Comparison of ENCODE assay signal across 14 cellular contexts in genomic region chr16:19073344-19073743, GRCh38.
"Had no signal": no experiment of that assay in that cellular context is flagged by ENCODE, and none has a peak within 500 bp of the region (broad histone marks: within the 10 kb centered on the region; RNA-seq: fewer than 3 reads in every experiment).

No MANE protein-coding gene starts in this region.

- ATAC-seq: stimulated activated effector memory CD8-positive, alpha-beta T cell treated with anti-CD3 and anti-CD28 coated beads, Interleukin-12 subunit alpha, Interleukin-12 subunit beta, amount 100 ng/mL, for 72 hours had no signal

- H3K9me3 ChIP-seq: right atrium auricular region, tibial artery had no signal

- H3K27ac Mint-ChIP-seq: activated B cell treated with CpG ODN at 0.5 μM for 24 hours; activated naive CD8-positive, alpha-beta T cell; endodermal cell; stimulated activated effector memory CD8-positive, alpha-beta T cell treated with anti-CD3 and anti-CD28 coated beads, Interleukin-12 subunit alpha, Interleukin-12 subunit beta, amount 100 ng/mL, for 72 hours had no signal

- H3K27me3 ChIP-seq: brain microvascular endothelial cell, right atrium auricular region, tibial artery had no signal

- H3K4me1 Mint-ChIP-seq: endodermal cell; stimulated activated effector memory CD8-positive, alpha-beta T cell treated with anti-CD3 and anti-CD28 coated beads, Interleukin-12 subunit alpha, Interleukin-12 subunit beta, amount 100 ng/mL, for 72 hours had no signal

- H3K36me3 ChIP-seq: brain microvascular endothelial cell had no signal

- H3K27me3 Mint-ChIP-seq: activated B cell treated with CpG ODN at 0.5 μM for 24 hours; activated naive CD8-positive, alpha-beta T cell had no signal

- H3K9me3 Mint-ChIP-seq: activated B cell treated with CpG ODN at 0.5 μM for 24 hours; endodermal cell; stimulated activated effector memory CD8-positive, alpha-beta T cell treated with anti-CD3 and anti-CD28 coated beads, Interleukin-12 subunit alpha, Interleukin-12 subunit beta, amount 100 ng/mL, for 72 hours had no signal

- H3K4me3 ChIP-seq: right atrium auricular region, smooth muscle cell, tibial artery had no signal

- H3K27ac ChIP-seq: brain microvascular endothelial cell, right atrium auricular region, tibial artery had no signal

- DNase-seq: activated B cell treated with CpG ODN at 0.5 μM for 24 hours; activated CD4-positive, alpha-beta T cell treated with anti-CD3 and anti-CD28 coated beads, Interleukin-2, amount 50 U/mL, for 1 hour; activated effector memory CD4-positive, alpha-beta T cell treated with anti-CD3 and anti-CD28 coated beads, Interleukin-2, amount 50 U/mL, for 16 hours; activated T-cell treated with anti-CD3 and anti-CD28 coated beads, Interleukin-2, amount 50 U/mL, for 1 hour; brain microvascular endothelial cell; endodermal cell; hypothalamus; kidney glomerular epithelial cell; posterior cingulate gyrus; tibial artery had no signal

- H3K4me3 Mint-ChIP-seq: activated B cell treated with CpG ODN at 0.5 μM for 24 hours; activated naive CD8-positive, alpha-beta T cell; endodermal cell; stimulated activated effector memory CD8-positive, alpha-beta T cell treated with anti-CD3 and anti-CD28 coated beads, Interleukin-12 subunit alpha, Interleukin-12 subunit beta, amount 100 ng/mL, for 72 hours had no signal
